Comparison of ENCODE assay signal across 15 cellular contexts in genomic region chr2:134705861-134706586, GRCh38. TPM values are rescaled to one million over a fixed set of nuclear protein-coding genes. Genes with fewer than 3 reads are reported as not detected.
DNase-seq lines count a peak whose midpoint lies in the region; ATAC-seq, FAIRE-seq and TF ChIP-seq lines count a peak whose summit lies in the region.
"Had no signal": no experiment of that assay in that cellular context is flagged by ENCODE, and none has a peak within 500 bp of the region (broad histone marks: within the 10 kb centered on the region; RNA-seq: fewer than 3 reads in every experiment).

No MANE protein-coding gene starts in this region.

- H3K4me3 ChIP-seq in HepG2 (replicated peaks in 1 of 3; ENCODE audit: insufficient read depth in 1 of 3, low read depth in 2 of 3, low read length in 3 of 3): no peak overlapping the region; a peak in 1 of 6 replicates
- H3K4me3 ChIP-seq in right lobe of liver: no peak overlapping the region
- H3K4me3 ChIP-seq: hepatocyte had no signal

- DNase-seq in HepG2 (ENCODE audit: low spot score) (no peak), right lobe of liver (no peak), RPMI7951 (ENCODE audit: low read depth) (peak; percentile 75), iPS-NIHi7 (ENCODE audit: extremely low spot score) (peak; percentile 61), NCI-H524 (lab: John Stamatoyannopoulos, UW) (no peak), AG08395 (ENCODE audit: low spot score) (no peak)
- no peak for DNase-seq in effector CD4-positive, alpha-beta T cell
- DNase-seq: NCI-H446; stimulated activated CD4-positive, alpha-beta T cell treated with anti-CD3 and anti-CD28 coated beads, Interleukin-2, amount 100 ng/mL, for 24 hours; stimulated activated naive CD4-positive, alpha-beta T cell had no signal

- H3K36me3 ChIP-seq in HepG2 (replicated peaks in 1 of 2; ENCODE audit: control insufficient read depth in 1 of 2, insufficient read depth in 2 of 2, low read length in 2 of 2) (no peaks in the 10 kb centered on the region), right lobe of liver (no peaks in the 10 kb centered on the region)

- H3K27me3 ChIP-seq in HepG2 (ENCODE audit: control insufficient read depth in 1 of 2, insufficient read depth in 2 of 2, low read length in 2 of 2): no peaks in the 10 kb centered on the region
- H3K27me3 ChIP-seq in right lobe of liver: no peaks in the 10 kb centered on the region

- no peak overlapping the region for H3K4me2 ChIP-seq in HepG2 (ENCODE audit: low read depth, low read length)

- WGBS in HepG2 (ENCODE audit: low lambda C conversion rate): 76% methylated on average over 21 of the region's 21 CpGs
- WGBS in right lobe of liver (ENCODE audit: insufficient coverage, low coverage, low lambda C conversion rate, missing lambda C conversion rate): 61% methylated on average over 7 of the region's 21 CpGs

- no peak for FAIRE-seq in HepG2 (lab: Jason Lieb, UNC)
- FAIRE-seq: TTC549 had no signal

- TF ChIP-seq RAD21 in HepG2 (CRISPR knock-in tag; IDR thresholded peaks at IDR 0.05): no peak

- TF ChIP-seq EP300 in HepG2 (IDR thresholded peaks at IDR 0.05; ENCODE audit: low read depth in 2 of 2, low read length in 2 of 2) (no peak), HepG2 (CRISPR knock-in tag; IDR thresholded peaks at IDR 0.05; ENCODE audit: borderline replicate concordance) (no peak)

- BruUV-seq in HepG2 (replicated peaks; lab: Mats Ljungman, UMichigan): no TSS peak

- H3K9me3 ChIP-seq in HepG2 (ENCODE audit: low read length): no peaks in the 10 kb centered on the region
- no peaks in the 10 kb centered on the region for H3K9me3 ChIP-seq in right lobe of liver

- H3K4me1 ChIP-seq in HepG2 (ENCODE audit: insufficient read depth, low read length): peaks cover 20% of the 10 kb centered on the region
- no peaks in the 10 kb centered on the region for H3K4me1 ChIP-seq in right lobe of liver

- no peak overlapping the region for H2AFZ ChIP-seq in HepG2 (ENCODE audit: low read length)
- H2AFZ ChIP-seq: hepatocyte had no signal

- ATAC-seq in HepG2 (no peak), right lobe of liver (no peak), HG03025 (IDR thresholded peaks at IDR 0.05; ENCODE audit: low FRiP score, unreplicated experiment) (no peak)

- intact Hi-C loops in HepG2 (cut with micrococcal nuclease; ENCODE audit: unreplicated experiment) (loop anchor here (10.0 kb wide), 1 partner anchor 241 kb away; no protein-coding TSS in a partner anchor), right lobe of liver (cut with DNase I) (no loop called here)

- POLR2A ChIA-PET in HepG2 (lab: Yijun Ruan, JAX): no interaction called here

- no peaks in the 10 kb centered on the region for H3K79me2 ChIP-seq in HepG2 (ENCODE audit: insufficient read depth, low read length)
- H3K79me2 ChIP-seq: hepatocyte had no signal

- TF ChIP-seq CTCF in HepG2 (CRISPR knock-in tag; IDR thresholded peaks at IDR 0.05) (no peak), right lobe of liver (IDR thresholded peaks at IDR 0.05) (no peak)

- no peaks in the 10 kb centered on the region for H4K20me1 ChIP-seq in HepG2 (ENCODE audit: insufficient read depth, low read length)

- in situ Hi-C loops in HepG2 (cut with HindIII; ENCODE audit: extremely low pct_ligation_motif_present, low pct_unique_long_range_greater_than_20kb): no loop called here

- TF ChIP-seq POLR2A in HepG2 (IDR thresholded peaks at IDR 0.05; ENCODE audit: insufficient read depth in 1 of 2, low read depth in 2 of 2, low read length in 2 of 2): no peak
- TF ChIP-seq POLR2A in right lobe of liver (IDR thresholded peaks at IDR 0.05): no peak

- no peak overlapping the region for H3K9ac ChIP-seq in HepG2 (ENCODE audit: insufficient read depth, low read depth, low read length)

- H3K27ac ChIP-seq in HepG2 (ENCODE audit: extremely low read length, insufficient read depth, low read length) (no peak overlapping the region), right lobe of liver (no peak overlapping the region)
- H3K27ac ChIP-seq: hepatocyte had no signal

- CTCF ChIA-PET in HepG2 (lab: Yijun Ruan, JAX; ENCODE audit: low intra/inter-chr PET ratio, low total read pairs): no interaction called here

TF ChIP-seq in HepG2, 621 proteins besides CTCF, POLR2A, EP300 and RAD21:
- TF ChIP-seq GFI1 (CRISPR knock-in tag; IDR thresholded peaks at IDR 0.05; ENCODE audit: borderline replicate concordance) (no peak), ZNF281 (CRISPR knock-in tag; IDR thresholded peaks at IDR 0.05; ENCODE audit: borderline replicate concordance) (0 out of 2 replicates have a peak, but pooled peaks have one; percentile 13)

RNA-seq across cellular contexts. Expression of gene TMEM163, which starts 12.8 kb away (rescaled TPM):
- total RNA-seq in HepG2 (2016; rRNA removed; fragmentation: Illumina TruSeq; extraction: Trizol): not detected in 2 replicates
- not detected in 2 replicates for total RNA-seq in HepG2 (2016; cell fraction: cytosol; rRNA removed; fragmentation: Illumina TruSeq; extraction: Trizol; ENCODE audit: low read depth)
- not detected in 2 replicates for total RNA-seq in HepG2 (2016; cell fraction: insoluble cytoplasmic fraction; rRNA removed; fragmentation: Illumina TruSeq; extraction: Trizol)
- total RNA-seq in HepG2 (2016; cell fraction: membrane; rRNA removed; fragmentation: Illumina TruSeq; extraction: Trizol): not detected in 2 replicates
- not detected in 2 replicates for total RNA-seq in HepG2 (2016; cell fraction: nucleus; rRNA removed; fragmentation: Illumina TruSeq; extraction: Trizol)
- 0.05 TPM in 1 of 2 replicates, not detected in the other for polyA plus RNA-seq in HepG2 (2011; rRNA removed)
- polyA plus RNA-seq in HepG2 (2011; cell fraction: cytosol; rRNA removed): not detected in 2 replicates
- not detected in 2 replicates for polyA plus RNA-seq in HepG2 (2011; cell fraction: nucleus; rRNA removed)
- 0.09 TPM in 1 of 2 replicates, not detected in the other for polyA plus RNA-seq in HepG2 (2012)
- polyA plus RNA-seq in HepG2 (2016; cell fraction: cytosol; fragmentation: Illumina TruSeq; extraction: Trizol; ENCODE audit: low read depth): not detected in 2 replicates
- polyA plus RNA-seq in HepG2 (2016; cell fraction: insoluble cytoplasmic fraction; fragmentation: Illumina TruSeq; extraction: Trizol; ENCODE audit: low read depth): not detected in 2 replicates
- polyA plus RNA-seq in HepG2 (2016; cell fraction: membrane; fragmentation: Illumina TruSeq; extraction: Trizol; ENCODE audit: low read depth): not detected in 2 replicates
- polyA plus RNA-seq in HepG2 (2016; cell fraction: nucleus; fragmentation: Illumina TruSeq; extraction: Trizol; ENCODE audit: insufficient read depth, low read depth): not detected in 2 replicates
- not detected in 2 replicates for polyA minus RNA-seq in HepG2 (2011; rRNA and poly(A)+ RNA removed; ENCODE audit: low replicate concordance)
- polyA minus RNA-seq in HepG2 (2011; cell fraction: cytosol; rRNA and poly(A)+ RNA removed): not detected in 2 replicates
- not detected in 2 replicates for polyA minus RNA-seq in HepG2 (2011; cell fraction: nucleus; rRNA and poly(A)+ RNA removed)
- under 1 TPM in 3 of 6 experiments, not detected in 3; 0.06 to 0.20 (median 0.07) TPM for total RNA-seq in right lobe of liver
- total RNA-seq in RPMI7951 (2014; rRNA removed; shearing (Covaris generic)): 10.3 and 10.7 TPM in 2 replicates
- total RNA-seq: lung microvascular endothelial cell had no signal
- polyA plus RNA-seq: CD14-positive monocyte had no signal

Comparison
In these comparisons a context has a peak if more than half of its experiments do, and no peak if none do; other contexts are left out.
1. DNase-seq: peak in RPMI7951 (single experiment) and iPS-NIHi7 (single experiment); none in HepG2 (single experiment), right lobe of liver (0 of 3), NCI-H524 (0 of 2), effector CD4-positive, alpha-beta T cell (single experiment) and AG08395 (single experiment).